In the genomic region with DNA sequence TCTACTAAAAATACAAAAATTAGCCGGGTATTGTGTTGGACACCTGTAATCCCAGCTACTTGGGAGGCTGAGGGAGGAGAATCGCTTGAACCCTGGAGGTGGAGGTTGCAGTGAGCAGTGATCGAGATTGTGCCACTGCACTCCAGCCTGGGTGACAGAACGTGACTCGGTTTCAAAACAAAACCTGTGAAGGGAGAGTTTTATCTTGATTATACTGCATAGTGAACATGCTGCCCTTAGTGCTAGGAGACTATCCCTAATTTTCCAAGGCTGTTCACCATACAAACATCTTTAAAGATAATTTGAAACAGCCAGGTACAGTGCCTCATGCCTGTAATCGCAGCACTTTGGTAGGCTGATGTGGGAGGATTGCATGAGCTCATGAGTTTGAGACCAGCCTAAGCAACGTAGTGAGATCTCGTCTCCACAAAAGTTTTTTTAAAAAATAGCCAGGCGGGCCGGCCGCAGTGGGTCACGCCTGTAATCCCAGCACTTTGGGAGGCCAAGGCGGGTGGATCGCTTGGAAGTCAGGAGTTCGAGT, we compare ENCODE assay signal across 11 cellular contexts. TPM values are rescaled to one million over a fixed set of nuclear protein-coding genes. Genes with fewer than 3 reads are reported as not detected.
"Had no signal": no experiment of that assay in that cellular context is flagged by ENCODE, and none has a peak within 500 bp of the region (broad histone marks: within the 10 kb centered on the region; RNA-seq: fewer than 3 reads in every experiment).

No MANE protein-coding gene starts in this region.

- H3K27me3 Mint-ChIP-seq: activated CD8-positive, alpha-beta memory T cell treated with anti-CD3 and anti-CD28 coated beads, Interleukin-2, amount 10 ng/mL, durations not matched to agents 7 days and 5 days had no signal

- H3K27ac Mint-ChIP-seq: activated CD8-positive, alpha-beta memory T cell treated with anti-CD3 and anti-CD28 coated beads, Interleukin-2, amount 10 ng/mL, durations not matched to agents 7 days and 5 days; nephron had no signal

- H3K9me3 ChIP-seq: suprapubic skin had no signal

- H3K4me3 Mint-ChIP-seq: activated CD8-positive, alpha-beta memory T cell treated with anti-CD3 and anti-CD28 coated beads, Interleukin-2, amount 10 ng/mL, durations not matched to agents 7 days and 5 days; nephron had no signal

- DNase-seq: activated CD8-positive, alpha-beta memory T cell treated with anti-CD3 and anti-CD28 coated beads, Interleukin-2, amount 10 ng/mL, durations not matched to agents 7 days and 5 days; activated T-cell treated with anti-CD3 and anti-CD28 coated beads, Interleukin-2, amount 50 U/mL, for 48 hours; effector CD4-positive, alpha-beta T cell; foreskin melanocyte; head of caudate nucleus; stimulated activated CD4-positive, alpha-beta T cell treated with anti-CD3 and anti-CD28 coated beads, Interleukin-12 subunit alpha, Interleukin-12 subunit beta, amount 100 ng/mL, for 4 hours; stimulated activated naive CD4-positive, alpha-beta T cell treated with Interleukin-2 at 50 U/mL for 16 hours had no signal

- H3K36me3 ChIP-seq: suprapubic skin had no signal

- H3K27me3 ChIP-seq: suprapubic skin had no signal

- H3K9me3 Mint-ChIP-seq: nephron had no signal

- ATAC-seq: activated CD4-positive, CD25-positive, alpha-beta regulatory T cell treated with anti-CD3 and anti-CD28 coated beads, Interleukin-2, amount 50 U/mL, for 24 hours; activated CD8-positive, alpha-beta memory T cell treated with anti-CD3 and anti-CD28 coated beads, Interleukin-2, amount 10 ng/mL, durations not matched to agents 7 days and 5 days had no signal

- H3K4me3 ChIP-seq: suprapubic skin had no signal

RNA-seq across cellular contexts. Expression of a gene that starts 48.8 kb away (rescaled TPM):
- total RNA-seq: activated CD8-positive, alpha-beta memory T cell treated with anti-CD3 and anti-CD28 coated beads, Interleukin-2, amount 10 ng/mL, durations not matched to agents 7 days and 5 days; T-helper 1 cell treated with Interleukin-12 subunit alpha and Interleukin-12 subunit beta and Interleukin-4 antibody, amounts not matched to agents 30 ng/mL and 1 ng/mL, for 36 hours had no signal
